8 cellular contexts compared by ENCODE assay signal in genomic region chr1:31764307-31765040, GRCh38. TPM values are rescaled to one million over a fixed set of nuclear protein-coding genes. Genes with fewer than 3 reads are reported as not detected.
DNase-seq lines count a peak whose midpoint lies in the region; ATAC-seq and TF ChIP-seq lines count a peak whose summit lies in the region.

TSS of gene ADGRB2 (minus strand) at chr1:31764340. CDS start at chr1:31757221, 7,119 bp downstream.

- H2BK12ac ChIP-seq in neuronal stem cell (ENCODE audit: low read length), result peak within 1 kb of the TSS; percentile 34

- H3K18ac ChIP-seq in neuronal stem cell (ENCODE audit: low read length), result peak within 1 kb of the TSS; percentile 93

- peaks cover 69% of the 10 kb centered on the region for H3K4me1 ChIP-seq in BLaER1
- peaks cover 2 to 9% of the 10 kb centered on the region in 2 donors for H3K4me1 ChIP-seq in esophagus (ENCODE audit: control insufficient read depth in 2 of 2, insufficient read depth in 2 of 2, low read length in 1 of 2)
- peaks cover 41 to 43% of the 10 kb centered on the region in 2 donors for H3K4me1 ChIP-seq in neuronal stem cell (ENCODE audit: control insufficient read depth in 2 of 2, insufficient read depth in 1 of 2, low read depth in 1 of 2, low read length in 2 of 2)

- no peak within 1 kb of the TSS for H3K14ac ChIP-seq in neuronal stem cell (ENCODE audit: low read length)

- no peak within 1 kb of the TSS for H4K91ac ChIP-seq in neuronal stem cell (ENCODE audit: low read depth, low read length, poor library complexity)

- no peak within 1 kb of the TSS for H3K4ac ChIP-seq in neuronal stem cell (ENCODE audit: low read length)

- no peak for ATAC-seq in GM21390 (IDR thresholded peaks at IDR 0.05; ENCODE audit: unreplicated experiment)

- H2AK5ac ChIP-seq in neuronal stem cell (ENCODE audit: low read depth, low read length), result peak within 1 kb of the TSS; percentile 57

- peak within 1 kb of the TSS; percentile 99 for H3K4me2 ChIP-seq in BLaER1
- H3K4me2 ChIP-seq in neuronal stem cell (ENCODE audit: insufficient read depth, low read length, poor library complexity, severe bottlenecking), result peak within 1 kb of the TSS; percentile 100

- H3K79me1 ChIP-seq in neuronal stem cell (ENCODE audit: low read depth, low read length), result no peaks in the 10 kb centered on the region

- peak within 1 kb of the TSS; percentile 54 for H2BK5ac ChIP-seq in neuronal stem cell (ENCODE audit: low read length)

- 3 to 5% methylated on average over 45 to 60 of the region's 60 CpGs for WGBS in esophagus, 2 donors
- no CpG with 5 or more reads among the region's 60 CpGs for WGBS in neuronal stem cell (ENCODE audit: extremely low coverage in 2 of 2, insufficient read length in 2 of 2, insufficient replicate concordance in 1 of 2), 2 donors

- peak within 1 kb of the TSS; percentile 56 for H3K23ac ChIP-seq in neuronal stem cell (ENCODE audit: low read depth, low read length, poor library complexity)

- H3K27me3 ChIP-seq in BLaER1 (peaks cover 17% of the 10 kb centered on the region; the same call in 1 of the 2 replicates), esophagus (ENCODE audit: control insufficient read depth in 1 of 2, insufficient read depth in 2 of 2, low read length in 2 of 2) (peaks cover 0 to 9% of the 10 kb centered on the region in 2 donors), neuronal stem cell (ENCODE audit: control insufficient read depth in 3 of 3, insufficient read depth in 3 of 3, low read depth in 1 of 3, low read length in 3 of 3) (peaks cover 0 to 65% (median 15%) of the 10 kb centered on the region in 3 experiments)

- H4K8ac ChIP-seq in neuronal stem cell (ENCODE audit: low read depth, low read length), result no peak within 1 kb of the TSS

- DNase-seq in HFF-Myc (ENCODE audit: extremely low read depth, low read depth), result no peak
- DNase-seq in neuronal stem cell (ENCODE audit: low spot score), result no peak
- no peak for DNase-seq in UCSD-AML1 (lab: John Stamatoyannopoulos, UW; ENCODE audit: unreplicated experiment)
- no peak for DNase-seq in GM19238 (ENCODE audit: insufficient read length, low spot score)

- TF ChIP-seq CTCF in HFF-Myc (IDR thresholded peaks at IDR 0.05; ENCODE audit: low read depth, low read length, missing control alignments), result no peak
- peak; percentile 37; the same call in 1 of the 2 replicates for TF ChIP-seq CTCF in VCaP (conservative IDR thresholded peaks at IDR 0.05)

- H2AFZ ChIP-seq in neuronal stem cell (ENCODE audit: low read length), result peak within 1 kb of the TSS; percentile 90

- H4K20me1 ChIP-seq in BLaER1, result peaks cover 29% of the 10 kb centered on the region

- H3K27ac ChIP-seq in BLaER1 (no peak within 1 kb of the TSS), VCaP (peak within 1 kb of the TSS; percentile 80), esophagus (ENCODE audit: low read depth in 2 of 2, low read length in 1 of 2) (no peak within 1 kb of the TSS), neuronal stem cell (replicated peaks; ENCODE audit: low read length) (no peak within 1 kb of the TSS)

- H3K4me3 ChIP-seq in BLaER1 (peak within 1 kb of the TSS; percentile 80), HFF-Myc (replicated peaks; ENCODE audit: low read depth, low read length) (peak within 1 kb of the TSS; percentile 55), esophagus (ENCODE audit: low read depth in 1 of 2, low read length in 2 of 2) (peak within 1 kb of the TSS; percentile 23 to 52), neuronal stem cell (ENCODE audit: low read length in 2 of 2) (peak within 1 kb of the TSS; percentile 41 to 90)

- H3K36me3 ChIP-seq in BLaER1, result no peaks in the 10 kb centered on the region
- no peaks in the 10 kb centered on the region for H3K36me3 ChIP-seq in esophagus (ENCODE audit: control insufficient read depth in 2 of 2, insufficient read depth in 2 of 2, low read length in 1 of 2)
- no peaks in the 10 kb centered on the region for H3K36me3 ChIP-seq in neuronal stem cell (replicated peaks in 1 of 2; ENCODE audit: control insufficient read depth in 2 of 2, insufficient read depth in 2 of 2, low read length in 2 of 2)

- H3K9ac ChIP-seq in BLaER1 (peak within 1 kb of the TSS; percentile 76), neuronal stem cell (ENCODE audit: low read depth, low read length, poor library complexity) (peak within 1 kb of the TSS; percentile 61)

- H2BK120ac ChIP-seq in neuronal stem cell (ENCODE audit: low read depth, low read length), result no peak within 1 kb of the TSS

- peak within 1 kb of the TSS; percentile 70 for H2BK15ac ChIP-seq in neuronal stem cell (ENCODE audit: low read length)

- no peaks in the 10 kb centered on the region for H3K9me3 ChIP-seq in BLaER1
- H3K9me3 ChIP-seq in esophagus (ENCODE audit: control insufficient read depth in 2 of 2, insufficient read depth in 1 of 2, low read depth in 1 of 2, low read length in 1 of 2), result no peaks in the 10 kb centered on the region
- H3K9me3 ChIP-seq in neuronal stem cell (replicated peaks in 1 of 2; ENCODE audit: control insufficient read depth in 2 of 2, insufficient read depth in 1 of 2, low read depth in 1 of 2, low read length in 2 of 2), result no peaks in the 10 kb centered on the region

RNA-seq across cellular contexts. Expression of gene ADGRB2, which starts in this region (rescaled TPM):
- polyA plus RNA-seq in esophagus, result under 1 TPM; 0.34 to 0.51 TPM
- 25.2 TPM for polyA plus RNA-seq in neuronal stem cell (2013, experiment 1 of 2)
- polyA plus RNA-seq in neuronal stem cell (2013, experiment 2 of 2), result 24.4 TPM
